ENCODE assay signal across 8 cellular contexts in the genomic region with DNA sequence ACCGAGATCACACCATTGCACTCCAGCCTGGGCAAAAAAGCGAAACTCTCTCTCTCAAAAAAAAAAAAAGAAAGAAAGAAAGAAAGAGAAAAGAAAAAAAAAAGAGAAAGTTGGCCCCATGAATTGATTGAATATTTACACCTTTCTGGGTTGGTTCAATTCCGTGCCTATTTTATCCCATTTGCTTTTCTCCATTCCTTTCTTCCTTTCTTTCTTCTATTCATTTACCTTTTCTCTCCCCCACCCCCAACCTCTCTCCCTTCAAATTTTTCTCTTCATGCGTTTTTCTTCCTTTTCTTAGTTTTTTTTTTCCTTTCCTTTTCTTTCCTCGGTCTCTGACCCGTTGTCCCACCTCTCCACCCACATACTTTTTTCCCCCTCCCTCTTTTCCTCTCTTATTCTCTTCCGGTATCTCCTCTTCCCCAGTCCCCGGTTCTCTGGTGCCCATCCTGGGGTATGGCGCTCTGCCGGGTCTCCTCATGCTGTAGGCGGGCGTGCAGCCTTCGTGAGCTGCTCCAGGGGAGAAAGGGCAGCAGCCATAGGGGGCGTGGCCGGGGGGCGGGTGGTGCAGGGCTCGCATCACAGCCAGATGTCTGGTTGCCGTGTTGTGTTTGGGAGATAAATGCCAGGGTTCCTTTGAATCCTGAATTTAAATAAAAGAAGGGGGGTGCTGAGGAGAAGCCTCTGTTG. TPM values are rescaled to one million over a fixed set of nuclear protein-coding genes. Genes with fewer than 3 reads are reported as not detected.
DNase-seq lines count a peak whose midpoint lies in the region; ATAC-seq and TF ChIP-seq lines count a peak whose summit lies in the region.

No MANE protein-coding gene starts in this region.

- H3K9me3 Mint-ChIP-seq in endothelial cell (ENCODE audit: unreplicated experiment) = no peaks in the 10 kb centered on the region
- no peaks in the 10 kb centered on the region for H3K9me3 Mint-ChIP-seq in osteocyte (ENCODE audit: unreplicated experiment)

- in situ Hi-C loops in GM13977 (cut with MboI; ENCODE audit: low pct_unique_long_range_greater_than_20kb, low sequenced_read_pairs, unreplicated experiment) = no loop called here

- H3K27me3 Mint-ChIP-seq in endothelial cell (ENCODE audit: unreplicated experiment) (peaks cover 25% of the 10 kb centered on the region), osteocyte (ENCODE audit: unreplicated experiment) (no peaks in the 10 kb centered on the region)

- peak; percentile 59 for DNase-seq in D341Med (ENCODE audit: low spot score)
- DNase-seq in NCI-H1105 (lab: John Stamatoyannopoulos, UW) = peak; percentile 40
- DNase-seq in endothelial cell (ENCODE audit: low spot score) = peak; percentile 57
- DNase-seq in osteocyte (ENCODE audit: extremely low spot score, unreplicated experiment) = peak; percentile 88
- no peak for DNase-seq in NCI-H446 treated with DMSO at 0.1 percent for 48 hours (lab: John Stamatoyannopoulos, UW)
- no peak for DNase-seq in omental fat pad (ENCODE audit: low spot score)
- no peak for DNase-seq in GM13977 (ENCODE audit: low spot score)

- ATAC-seq in omental fat pad (ENCODE audit: low FRiP score) = no peak
- no peak for ATAC-seq in GM19328 (IDR thresholded peaks at IDR 0.05; ENCODE audit: unreplicated experiment)

- H3K4me3 Mint-ChIP-seq in endothelial cell (ENCODE audit: unreplicated experiment) (no peak overlapping the region), osteocyte (ENCODE audit: unreplicated experiment) (peak overlapping the region; percentile 69)

- no peaks in the 10 kb centered on the region for H3K36me3 Mint-ChIP-seq in endothelial cell (ENCODE audit: low read depth, unreplicated experiment)
- no peaks in the 10 kb centered on the region for H3K36me3 Mint-ChIP-seq in osteocyte (ENCODE audit: unreplicated experiment)

- TF ChIP-seq CTCF in endothelial cell (IDR thresholded peaks at IDR 0.05; ENCODE audit: unreplicated experiment) = no peak
- TF ChIP-seq CTCF in osteocyte (IDR thresholded peaks at IDR 0.05) = no peak
- TF ChIP-seq CTCF in omental fat pad (IDR thresholded peaks at IDR 0.05) = no peak
- TF ChIP-seq CTCF in GM13977 (IDR thresholded peaks at IDR 0.05; ENCODE audit: extremely low read depth, insufficient read depth, missing control alignments) = no peak

- no peak overlapping the region for H3K27ac Mint-ChIP-seq in endothelial cell (ENCODE audit: unreplicated experiment)
- H3K27ac Mint-ChIP-seq in osteocyte (ENCODE audit: unreplicated experiment) = peak overlapping the region; percentile 100

- H3K4me1 Mint-ChIP-seq in endothelial cell (ENCODE audit: unreplicated experiment) = peaks cover 14% of the 10 kb centered on the region
- H3K4me1 Mint-ChIP-seq in osteocyte (ENCODE audit: unreplicated experiment) = peaks cover 99% of the 10 kb centered on the region

RNA-seq across cellular contexts. Expression of a gene that starts 5.3 kb away (rescaled TPM):
- total RNA-seq in endothelial cell (ENCODE audit: unreplicated experiment) = 6.8 TPM
- 25,918 and 28,023 TPM in 2 replicates for total RNA-seq in osteocyte
- 10 to 100 TPM; 21.2 to 57.9 (median 43.6) TPM for total RNA-seq in omental fat pad

RNA-seq across cellular contexts. Expression of a gene that starts 40.9 kb away (rescaled TPM):
- total RNA-seq in endothelial cell (ENCODE audit: unreplicated experiment) (not detected), osteocyte (12.0 and 13.0 TPM in 2 replicates), omental fat pad (1 to 10 TPM in 3 of 4 donors, not detected in 1; 1.1 to 4.9 (median 2.6) TPM)

RNA-seq across cellular contexts. Expression of a gene that starts 56.3 kb away (rescaled TPM):
- total RNA-seq in endothelial cell (ENCODE audit: unreplicated experiment) = 101 TPM
- total RNA-seq in osteocyte = 175 and 176 TPM in 2 replicates
- 10 to 100 TPM; 16.6 to 38.0 (median 25.6) TPM for total RNA-seq in omental fat pad

Comparison
In these comparisons a context has a peak if more than half of its experiments do, and no peak if none do; other contexts are left out.
1. DNase-seq: peak in D341Med (single experiment), NCI-H1105 (single experiment), endothelial cell (single experiment) and osteocyte (single experiment); none in NCI-H446 treated with DMSO at 0.1 percent for 48 hours (single experiment), omental fat pad (single experiment) and GM13977 (single experiment).
2. RNA of a gene that starts 5.3 kb away (total RNA-seq): 25,918 to 28,023 TPM in osteocyte; 21.2 to 57.9 TPM in omental fat pad and 6.8 TPM in endothelial cell (single experiment); every median in the first group is over 100 times any median in the second.